ENCODE assay signal across 8 cellular contexts in the genomic region with DNA sequence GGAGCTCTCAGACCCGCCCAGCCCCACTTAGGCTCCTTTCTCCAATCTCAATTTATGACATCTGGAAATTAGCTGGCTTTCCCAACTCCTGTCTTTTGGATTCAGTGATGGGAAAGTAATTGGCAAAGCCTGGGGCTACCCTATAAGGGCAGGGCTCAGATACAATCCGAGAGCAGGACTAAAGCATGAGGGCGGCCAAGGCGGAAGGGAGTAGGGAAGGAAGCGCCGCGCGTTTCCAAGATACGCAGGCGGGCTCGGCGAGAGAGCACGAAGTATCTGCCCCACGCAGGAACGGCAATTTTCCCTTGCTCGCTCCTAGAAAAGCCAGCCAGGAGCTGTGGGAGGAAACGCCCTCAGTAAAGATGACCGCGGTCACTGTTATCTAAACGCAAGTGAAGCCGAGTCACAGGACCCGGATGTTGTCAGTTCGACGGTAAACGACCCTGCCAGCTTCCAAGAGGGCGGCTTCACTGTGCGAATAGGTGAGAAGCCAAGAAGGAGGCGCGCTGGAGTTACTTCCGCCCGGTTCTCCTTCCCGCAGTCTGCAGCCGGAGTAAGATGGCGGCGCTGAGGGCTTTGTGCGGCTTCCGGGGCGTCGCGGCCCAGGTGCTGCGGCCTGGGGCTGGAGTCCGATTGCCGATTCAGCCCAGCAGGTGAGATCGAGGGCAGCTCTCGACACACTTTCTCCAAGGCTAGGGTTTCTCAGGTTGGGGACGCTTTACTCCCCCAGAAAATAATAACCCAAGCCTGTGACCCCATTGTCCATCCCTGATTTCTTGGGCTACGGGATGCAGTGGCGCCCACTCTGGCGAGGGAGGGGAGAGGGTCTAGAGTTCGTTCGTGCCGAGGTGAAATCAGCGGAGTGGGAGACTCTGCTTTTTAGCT. TPM values are rescaled to one million over a fixed set of nuclear protein-coding genes. Genes with fewer than 3 reads are reported as not detected.
DNase-seq lines count a peak whose midpoint lies in the region; ATAC-seq and FAIRE-seq lines count a peak whose summit lies in the region.

Gene NDUFS2 (plus strand): TSS at position 540 of the 885 bp plus-strand sequence. CDS start 19 bp downstream, at position 559.

- DNase-seq in Caki2 (ENCODE audit: low read depth) (peak; percentile 95), HTR-8/SVneo (ENCODE audit: insufficient read length, low spot score) (peak; percentile 86), NOMO-1 treated with DMSO at 0.1 percent for 48 hours (lab: John Stamatoyannopoulos, UW; ENCODE audit: unreplicated experiment) (peak; percentile 99), medulla oblongata (ENCODE audit: extremely low spot score) (peak; percentile 100)
- DNase-seq in activated CD8-positive, alpha-beta memory T cell treated with anti-CD3 and anti-CD28 coated beads for 4 hours (ENCODE audit: low read depth in 2 of 2) = peak; percentile 90 to 96
- peak; percentile 91 to 93 (median 92) for DNase-seq in effector memory CD8-positive, alpha-beta T cell
- DNase-seq in stimulated activated CD8-positive, alpha-beta memory T cell treated with anti-CD3 and anti-CD28 coated beads, Interleukin-12 subunit alpha, Interleukin-12 subunit beta, amount 100 ng/mL, for 1 hour (ENCODE audit: low read depth) = peak; percentile 95

- FAIRE-seq in HTR-8/SVneo (lab: Jason Lieb, UNC) = no peak

- H3K9me3 Mint-ChIP-seq in effector memory CD8-positive, alpha-beta T cell = no peaks in the 10 kb centered on the region

- no peaks in the 10 kb centered on the region for H3K27me3 Mint-ChIP-seq in effector memory CD8-positive, alpha-beta T cell

- peaks cover 44 to 51% of the 10 kb centered on the region in 2 donors for H3K4me1 Mint-ChIP-seq in effector memory CD8-positive, alpha-beta T cell (ENCODE audit: low read depth in 2 of 2)

- H3K4me3 Mint-ChIP-seq in effector memory CD8-positive, alpha-beta T cell = peak within 1 kb of the TSS; percentile 91 to 95

- H3K27ac Mint-ChIP-seq in effector memory CD8-positive, alpha-beta T cell = peak within 1 kb of the TSS; percentile 96

- ATAC-seq in GM21367 (IDR thresholded peaks at IDR 0.05; ENCODE audit: unreplicated experiment) = peak; percentile 94
- peak; percentile 99 for ATAC-seq in effector memory CD8-positive, alpha-beta T cell (replicated peaks)

- H3K36me3 Mint-ChIP-seq in effector memory CD8-positive, alpha-beta T cell (ENCODE audit: insufficient read depth) = peaks cover 37% of the 10 kb centered on the region

- in situ Hi-C loops in Caki2 (cut with HindIII; ENCODE audit: low pct_unique_long_range_greater_than_20kb, low sequenced_read_pairs) = loop anchor here (25.0 kb wide), 1 partner anchor 185 kb away; no protein-coding TSS in a partner anchor

RNA-seq across cellular contexts. Expression of gene NDUFS2, which starts in this region (rescaled TPM):
- 108 and 118 TPM in 2 replicates for total RNA-seq in Caki2 (2014; rRNA removed; shearing (Covaris generic); ENCODE audit: low replicate concordance)

Comparison
In these comparisons a context has a peak if more than half of its experiments do, and no peak if none do; other contexts are left out.
1. Peak in every context shown above with its lines: DNase-seq and ATAC-seq.